ENCODE assay signal across 15 cellular contexts in the genomic region with DNA sequence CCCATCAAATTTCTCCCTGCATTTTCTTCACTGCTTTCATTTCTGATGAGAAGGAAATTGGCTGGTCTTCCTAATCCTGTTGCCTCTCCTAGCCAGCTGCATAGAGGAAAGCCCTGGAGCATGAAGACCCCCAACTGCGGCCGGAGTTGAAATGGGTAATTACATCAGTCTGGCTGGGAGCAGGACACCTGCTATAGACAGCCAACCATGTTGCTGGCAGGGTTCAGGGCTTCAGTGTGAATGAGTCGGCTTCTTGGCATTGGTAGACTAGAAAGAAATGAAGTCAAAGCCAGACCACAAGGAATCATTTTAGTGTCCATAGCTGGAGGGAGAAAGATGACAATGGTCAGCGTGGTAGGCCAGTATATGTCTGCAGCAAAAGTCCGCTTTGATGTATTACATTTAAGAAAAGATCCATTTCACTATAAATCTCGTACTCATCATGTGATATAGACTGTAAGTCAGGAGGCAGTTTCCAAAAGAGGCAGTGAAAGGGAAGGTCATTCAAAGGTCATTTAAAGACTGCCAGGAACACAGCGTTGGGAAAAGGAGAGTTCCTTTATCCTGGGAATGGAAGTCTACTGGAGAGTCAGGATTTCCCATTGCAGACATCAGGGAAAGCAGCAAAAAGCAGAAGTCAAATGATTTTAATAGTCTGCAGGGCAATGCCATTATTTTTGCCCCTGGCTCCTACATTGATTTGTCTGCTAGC.
DNase-seq lines count a peak whose midpoint lies in the region; ATAC-seq and TF ChIP-seq lines count a peak whose summit lies in the region.
"Had no signal": no experiment of that assay in that cellular context is flagged by ENCODE, and none has a peak within 500 bp of the region (broad histone marks: within the 10 kb centered on the region; RNA-seq: fewer than 3 reads in every experiment).

No MANE protein-coding gene starts in this region.

- DNase-seq in NCI-H1105 treated with DMSO at 0.1 percent for 48 hours (lab: John Stamatoyannopoulos, UW) (peak; percentile 36), NCI-H1105 (lab: John Stamatoyannopoulos, UW) (no peak), NCI-H2227 treated with DMSO at 0.1 percent for 48 hours (lab: John Stamatoyannopoulos, UW) (peak; percentile 31), choroid plexus epithelial cell (ENCODE audit: low read depth) (peak; percentile 15), renal cortical epithelial cell (ENCODE audit: low read depth) (peak; percentile 41), chondrocyte (ENCODE audit: low spot score) (no peak)
- no peak for DNase-seq in activated CD8-positive, alpha-beta T cell treated with anti-CD3 and anti-CD28 coated beads, Interleukin-2, amount 10 ng/mL, durations not matched to agents 7 days and 5 days
- DNase-seq: activated CD4-positive, alpha-beta T cell treated with anti-CD3 and anti-CD28 coated beads, Interleukin-2, amount 50 U/mL, for 1 hour; immature natural killer cell; Kasumi-1; naive thymus-derived CD4-positive, alpha-beta T cell; thyroid gland had no signal

- TF ChIP-seq CTCF in choroid plexus epithelial cell (conservative IDR thresholded peaks at IDR 0.05; ENCODE audit: low read depth, low read length) (no peak), chondrocyte (IDR thresholded peaks at IDR 0.05) (no peak)

- no peak overlapping the region for H3K4me3 ChIP-seq in choroid plexus epithelial cell (ENCODE audit: low read depth, low read length)
- H3K4me3 ChIP-seq: cardiac muscle cell, thyroid gland had no signal

- no peaks in the 10 kb centered on the region for H3K36me3 Mint-ChIP-seq in activated CD8-positive, alpha-beta T cell treated with anti-CD3 and anti-CD28 coated beads, Interleukin-2, amount 10 ng/mL, durations not matched to agents 7 days and 5 days (ENCODE audit: low read depth)
- H3K36me3 Mint-ChIP-seq in chondrocyte (ENCODE audit: low read depth), result no peaks in the 10 kb centered on the region
- H3K36me3 Mint-ChIP-seq: immature natural killer cell; naive thymus-derived CD4-positive, alpha-beta T cell had no signal

- H3K4me3 Mint-ChIP-seq in activated CD8-positive, alpha-beta T cell treated with anti-CD3 and anti-CD28 coated beads, Interleukin-2, amount 10 ng/mL, durations not matched to agents 7 days and 5 days, result no peak overlapping the region
- no peak overlapping the region for H3K4me3 Mint-ChIP-seq in chondrocyte (ENCODE audit: unreplicated experiment)
- H3K4me3 Mint-ChIP-seq: activated T-helper 17 cell treated with anti-CD3 and anti-CD28 coated beads, Interleukin-2, amount 50 U/mL, for 72 hours; immature natural killer cell; naive thymus-derived CD4-positive, alpha-beta T cell had no signal

- ATAC-seq in activated CD8-positive, alpha-beta T cell treated with anti-CD3 and anti-CD28 coated beads, Interleukin-2, amount 10 ng/mL, durations not matched to agents 7 days and 5 days, result no peak
- no peak for ATAC-seq in HG03175 (IDR thresholded peaks at IDR 0.05; ENCODE audit: unreplicated experiment)
- ATAC-seq: activated T-helper 17 cell treated with anti-CD3 and anti-CD28 coated beads, Interleukin-2, amount 50 U/mL, for 72 hours; naive thymus-derived CD4-positive, alpha-beta T cell had no signal

- no peaks in the 10 kb centered on the region for H3K4me1 Mint-ChIP-seq in activated CD8-positive, alpha-beta T cell treated with anti-CD3 and anti-CD28 coated beads, Interleukin-2, amount 10 ng/mL, durations not matched to agents 7 days and 5 days (ENCODE audit: low read depth)
- peaks cover 23% of the 10 kb centered on the region for H3K4me1 Mint-ChIP-seq in chondrocyte (ENCODE audit: low read depth)
- H3K4me1 Mint-ChIP-seq: activated T-helper 17 cell treated with anti-CD3 and anti-CD28 coated beads, Interleukin-2, amount 50 U/mL, for 72 hours; immature natural killer cell; naive thymus-derived CD4-positive, alpha-beta T cell had no signal

- POLR2A ChIA-PET in activated CD8-positive, alpha-beta T cell treated with anti-CD3 and anti-CD28 coated beads, Interleukin-2, amount 10 ng/mL, durations not matched to agents 7 days and 5 days (lab: Charles Lee), result no interaction called here

- CTCF ChIA-PET in activated CD8-positive, alpha-beta T cell treated with anti-CD3 and anti-CD28 coated beads, Interleukin-2, amount 10 ng/mL, durations not matched to agents 7 days and 5 days (lab: Charles Lee), result no interaction called here

- no peak overlapping the region for H3K27ac Mint-ChIP-seq in activated CD8-positive, alpha-beta T cell treated with anti-CD3 and anti-CD28 coated beads, Interleukin-2, amount 10 ng/mL, durations not matched to agents 7 days and 5 days
- no peak overlapping the region for H3K27ac Mint-ChIP-seq in chondrocyte (ENCODE audit: unreplicated experiment)
- H3K27ac Mint-ChIP-seq: activated T-helper 17 cell treated with anti-CD3 and anti-CD28 coated beads, Interleukin-2, amount 50 U/mL, for 72 hours; immature natural killer cell; naive thymus-derived CD4-positive, alpha-beta T cell had no signal

- H3K27me3 Mint-ChIP-seq in activated CD8-positive, alpha-beta T cell treated with anti-CD3 and anti-CD28 coated beads, Interleukin-2, amount 10 ng/mL, durations not matched to agents 7 days and 5 days (ENCODE audit: low read depth), result peaks cover 7% of the 10 kb centered on the region
- H3K27me3 Mint-ChIP-seq in chondrocyte (ENCODE audit: low read depth), result no peaks in the 10 kb centered on the region

- H3K9me3 Mint-ChIP-seq in activated CD8-positive, alpha-beta T cell treated with anti-CD3 and anti-CD28 coated beads, Interleukin-2, amount 10 ng/mL, durations not matched to agents 7 days and 5 days (ENCODE audit: insufficient read depth), result no peaks in the 10 kb centered on the region
- no peaks in the 10 kb centered on the region for H3K9me3 Mint-ChIP-seq in chondrocyte (ENCODE audit: low read depth)
- H3K9me3 Mint-ChIP-seq: activated T-helper 17 cell treated with anti-CD3 and anti-CD28 coated beads, Interleukin-2, amount 50 U/mL, for 72 hours; immature natural killer cell; naive thymus-derived CD4-positive, alpha-beta T cell had no signal

Comparison
In these comparisons a context has a peak if more than half of its experiments do, and no peak if none do; other contexts are left out.
1. DNase-seq: peak in NCI-H1105 treated with DMSO at 0.1 percent for 48 hours (single experiment), NCI-H2227 treated with DMSO at 0.1 percent for 48 hours (single experiment), choroid plexus epithelial cell (single experiment) and renal cortical epithelial cell (single experiment); none in NCI-H1105 (single experiment), activated CD8-positive, alpha-beta T cell treated with anti-CD3 and anti-CD28 coated beads, Interleukin-2, amount 10 ng/mL, durations not matched to agents 7 days and 5 days (single experiment) and chondrocyte (single experiment).